ENCODE assay signal across 3 cellular contexts in genomic region chr15:40746916-40747418, GRCh38.
TF ChIP-seq lines count a peak whose summit lies in the region.

No MANE protein-coding gene starts in this region.

TF ChIP-seq in SK-N-SH, 30 proteins besides CTCF, POLR2A, EP300 and RAD21:
- TF ChIP-seq SIN3A (IDR thresholded peaks at IDR 0.05; ENCODE audit: borderline replicate concordance, low read depth, low read length) (no peak), GABPA (IDR thresholded peaks at IDR 0.05; ENCODE audit: low read depth) (no peak), IRF3 (IDR thresholded peaks at IDR 0.05; ENCODE audit: low read depth, low read length) (no peak), PBX3 (IDR thresholded peaks at IDR 0.05) (no peak), SMC3 (IDR thresholded peaks at IDR 0.05; ENCODE audit: low read depth, low read length) (no peak), FOSL2 (IDR thresholded peaks at IDR 0.05; ENCODE audit: borderline replicate concordance, low read depth) (no peak), NFIC (IDR thresholded peaks at IDR 0.05; ENCODE audit: borderline replicate concordance) (no peak), NRF1 (IDR thresholded peaks at IDR 0.05; ENCODE audit: low read depth, low read length) (no peak), RXRA (IDR thresholded peaks at IDR 0.05; ENCODE audit: borderline replicate concordance, low read depth) (no peak), EZH2phosphoT487 (IDR thresholded peaks at IDR 0.05; ENCODE audit: borderline replicate concordance, low read depth) (no peak), RFX5 (IDR thresholded peaks at IDR 0.05; ENCODE audit: low read length) (no peak), REST (IDR thresholded peaks at IDR 0.05; ENCODE audit: low read depth, low read length) (no peak), FOXJ3 (CRISPR knock-in tag; IDR thresholded peaks at IDR 0.05) (no peak)
- TF ChIP-seq, protein P1, sequence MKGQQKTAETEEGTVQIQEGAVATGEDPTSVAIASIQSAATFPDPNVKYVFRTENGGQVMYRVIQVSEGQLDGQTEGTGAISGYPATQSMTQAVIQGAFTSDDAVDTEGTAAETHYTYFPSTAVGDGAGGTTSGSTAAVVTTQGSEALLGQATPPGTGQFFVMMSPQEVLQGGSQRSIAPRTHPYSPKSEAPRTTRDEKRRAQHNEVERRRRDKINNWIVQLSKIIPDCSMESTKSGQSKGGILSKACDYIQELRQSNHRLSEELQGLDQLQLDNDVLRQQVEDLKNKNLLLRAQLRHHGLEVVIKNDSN (IDR thresholded peaks at IDR 0.05; ENCODE audit: borderline replicate concordance, low read depth): no peak
TF ChIP-seq in SK-N-SH: peak in this region for 0.

TF ChIP-seq in SK-N-SH treated with all-trans-retinoic acid at 6 μM for 48 hours, 23 proteins besides CTCF, POLR2A, EP300 and RAD21:
- no peak for TF ChIP-seq PPARA (CRISPR knock-in tag; IDR thresholded peaks at IDR 0.05; ENCODE audit: borderline replicate concordance)
- TF ChIP-seq TCF4 (CRISPR knock-in tag; IDR thresholded peaks at IDR 0.05; ENCODE audit: borderline replicate concordance): no peak
- TF ChIP-seq, protein P2, sequence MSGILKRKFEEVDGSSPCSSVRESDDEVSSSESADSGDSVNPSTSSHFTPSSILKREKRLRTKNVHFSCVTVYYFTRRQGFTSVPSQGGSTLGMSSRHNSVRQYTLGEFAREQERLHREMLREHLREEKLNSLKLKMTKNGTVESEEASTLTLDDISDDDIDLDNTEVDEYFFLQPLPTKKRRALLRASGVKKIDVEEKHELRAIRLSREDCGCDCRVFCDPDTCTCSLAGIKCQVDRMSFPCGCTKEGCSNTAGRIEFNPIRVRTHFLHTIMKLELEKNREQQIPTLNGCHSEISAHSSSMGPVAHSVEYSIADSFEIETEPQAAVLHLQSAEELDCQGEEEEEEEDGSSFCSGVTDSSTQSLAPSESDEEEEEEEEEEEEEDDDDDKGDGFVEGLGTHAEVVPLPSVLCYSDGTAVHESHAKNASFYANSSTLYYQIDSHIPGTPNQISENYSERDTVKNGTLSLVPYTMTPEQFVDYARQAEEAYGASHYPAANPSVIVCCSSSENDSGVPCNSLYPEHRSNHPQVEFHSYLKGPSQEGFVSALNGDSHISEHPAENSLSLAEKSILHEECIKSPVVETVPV (CRISPR knock-in tag; IDR thresholded peaks at IDR 0.05): no peak
- no peak for TF ChIP-seq ZNF8 (CRISPR knock-in tag; IDR thresholded peaks at IDR 0.05)
- no peak for TF ChIP-seq BACH2 (CRISPR knock-in tag; IDR thresholded peaks at IDR 0.05; ENCODE audit: borderline replicate concordance)
- no peak for TF ChIP-seq ZNF565 (CRISPR knock-in tag; conservative IDR thresholded peaks at IDR 0.05; ENCODE audit: low read depth)
- no peak for TF ChIP-seq OSR1 (CRISPR knock-in tag; IDR thresholded peaks at IDR 0.05)
- no peak for TF ChIP-seq GLIS3 (CRISPR knock-in tag; IDR thresholded peaks at IDR 0.05)
- TF ChIP-seq ZNF70 (CRISPR knock-in tag; IDR thresholded peaks at IDR 0.05): no peak
- TF ChIP-seq, protein P3, sequence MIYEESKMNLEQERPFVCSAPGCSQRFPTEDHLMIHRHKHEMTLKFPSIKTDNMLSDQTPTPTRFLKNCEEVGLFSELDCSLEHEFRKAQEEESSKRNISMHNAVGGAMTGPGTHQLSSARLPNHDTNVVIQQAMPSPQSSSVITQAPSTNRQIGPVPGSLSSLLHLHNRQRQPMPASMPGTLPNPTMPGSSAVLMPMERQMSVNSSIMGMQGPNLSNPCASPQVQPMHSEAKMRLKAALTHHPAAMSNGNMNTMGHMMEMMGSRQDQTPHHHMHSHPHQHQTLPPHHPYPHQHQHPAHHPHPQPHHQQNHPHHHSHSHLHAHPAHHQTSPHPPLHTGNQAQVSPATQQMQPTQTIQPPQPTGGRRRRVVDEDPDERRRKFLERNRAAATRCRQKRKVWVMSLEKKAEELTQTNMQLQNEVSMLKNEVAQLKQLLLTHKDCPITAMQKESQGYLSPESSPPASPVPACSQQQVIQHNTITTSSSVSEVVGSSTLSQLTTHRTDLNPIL (CRISPR knock-in tag; IDR thresholded peaks at IDR 0.05; ENCODE audit: low read depth): no peak
- TF ChIP-seq ISL1 (CRISPR knock-in tag; IDR thresholded peaks at IDR 0.05): no peak
- no peak for TF ChIP-seq CSDC2 (CRISPR knock-in tag; IDR thresholded peaks at IDR 0.05)
- TF ChIP-seq RARB (CRISPR knock-in tag; IDR thresholded peaks at IDR 0.05): no peak
- TF ChIP-seq ZFP30 (CRISPR knock-in tag; IDR thresholded peaks at IDR 0.05): no peak
- no peak for TF ChIP-seq SNAI2 (CRISPR knock-in tag; IDR thresholded peaks at IDR 0.05)
- TF ChIP-seq ZFP3 (CRISPR knock-in tag; IDR thresholded peaks at IDR 0.05): no peak
- TF ChIP-seq ZC3H10 (CRISPR knock-in tag; IDR thresholded peaks at IDR 0.05): no peak
- TF ChIP-seq, protein P4, sequence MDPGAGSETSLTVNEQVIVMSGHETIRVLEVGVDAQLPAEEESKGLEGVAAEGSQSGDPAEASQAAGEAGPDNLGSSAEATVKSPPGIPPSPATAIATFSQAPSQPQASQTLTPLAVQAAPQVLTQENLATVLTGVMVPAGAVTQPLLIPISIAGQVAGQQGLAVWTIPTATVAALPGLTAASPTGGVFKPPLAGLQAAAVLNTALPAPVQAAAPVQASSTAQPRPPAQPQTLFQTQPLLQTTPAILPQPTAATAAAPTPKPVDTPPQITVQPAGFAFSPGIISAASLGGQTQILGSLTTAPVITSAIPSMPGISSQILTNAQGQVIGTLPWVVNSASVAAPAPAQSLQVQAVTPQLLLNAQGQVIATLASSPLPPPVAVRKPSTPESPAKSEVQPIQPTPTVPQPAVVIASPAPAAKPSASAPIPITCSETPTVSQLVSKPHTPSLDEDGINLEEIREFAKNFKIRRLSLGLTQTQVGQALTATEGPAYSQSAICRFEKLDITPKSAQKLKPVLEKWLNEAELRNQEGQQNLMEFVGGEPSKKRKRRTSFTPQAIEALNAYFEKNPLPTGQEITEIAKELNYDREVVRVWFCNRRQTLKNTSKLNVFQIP (CRISPR knock-in tag; IDR thresholded peaks at IDR 0.05; ENCODE audit: borderline replicate concordance, low read depth): no peak
- TF ChIP-seq PATZ1 (CRISPR knock-in tag; IDR thresholded peaks at IDR 0.05; ENCODE audit: borderline replicate concordance): no peak
- TF ChIP-seq ESRRG (CRISPR knock-in tag; IDR thresholded peaks at IDR 0.05): no peak

TF ChIP-seq in IMR-90, 13 proteins besides CTCF, POLR2A, EP300 and RAD21:
- no peak for TF ChIP-seq CHD1 (IDR thresholded peaks at IDR 0.05; ENCODE audit: low read depth, low read length)
- no peak for TF ChIP-seq MAFK (IDR thresholded peaks at IDR 0.05; ENCODE audit: low read depth, low read length)
- no peak for TF ChIP-seq MAZ (IDR thresholded peaks at IDR 0.05; ENCODE audit: borderline replicate concordance, low read depth, low read length)
- peak; percentile 85 for TF ChIP-seq CEBPB (IDR thresholded peaks at IDR 0.05; ENCODE audit: low read depth, low read length)
TF ChIP-seq in IMR-90: peak in this region for 1.
